ENCODE assay signal across 8 cellular contexts in the genomic region with DNA sequence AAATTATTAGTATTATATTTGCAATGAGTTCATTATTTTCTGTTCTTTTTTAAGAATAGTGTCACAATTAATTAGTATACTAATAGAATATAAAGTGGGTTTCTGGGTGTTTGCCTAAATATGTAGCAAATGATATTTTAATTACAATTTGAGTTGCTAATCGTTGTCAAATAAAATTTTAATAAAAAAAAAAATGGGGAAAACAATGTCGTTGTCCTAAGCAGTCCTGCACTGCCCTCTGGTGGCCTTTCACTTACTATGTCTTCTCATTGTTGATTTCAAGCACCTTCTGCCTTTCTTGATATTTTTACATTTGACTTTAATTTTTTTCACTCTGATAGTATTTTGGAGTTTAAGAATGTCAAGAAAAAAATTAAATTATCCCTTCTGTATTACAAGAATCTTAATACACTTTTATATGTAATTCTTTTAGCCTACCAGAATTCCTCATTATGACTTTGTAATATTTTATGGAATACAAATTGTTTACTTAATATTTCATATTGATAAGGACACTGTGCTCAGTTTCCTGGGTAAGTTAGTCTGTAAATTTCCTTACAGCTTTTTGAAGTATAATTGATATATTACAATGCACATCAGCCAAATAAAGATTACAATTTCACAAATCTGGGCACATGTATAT.
DNase-seq lines count a peak whose midpoint lies in the region; ATAC-seq and TF ChIP-seq lines count a peak whose summit lies in the region.

No MANE protein-coding gene starts in this region.

- ATAC-seq in PC-3 (0 out of 2 replicates have a peak, but pooled peaks have one; percentile 33), HG02678 (IDR thresholded peaks at IDR 0.05; ENCODE audit: unreplicated experiment) (no peak), GM21515 (IDR thresholded peaks at IDR 0.05; ENCODE audit: unreplicated experiment) (no peak)

- no peaks in the 10 kb centered on the region for H4K20me1 ChIP-seq in PC-3 (ENCODE audit: low read length)
- H4K20me1 ChIP-seq in neural progenitor cell (ENCODE audit: low read depth): no peaks in the 10 kb centered on the region

- H3K9me2 ChIP-seq in PC-3 (replicated peaks; ENCODE audit: low read length): no peaks in the 10 kb centered on the region

- H3K36me3 Mint-ChIP-seq in neural progenitor cell: peaks cover 2% of the 10 kb centered on the region

- H3K27ac ChIP-seq in PC-3 (ENCODE audit: low read length) (no peak overlapping the region), neural progenitor cell (no peak overlapping the region)

- H3K4me1 ChIP-seq in PC-3 (ENCODE audit: insufficient read depth, low read length) (no peaks in the 10 kb centered on the region), neural progenitor cell (no peaks in the 10 kb centered on the region)

- CTCF ChIA-PET in PC-3 (lab: Charles Lee): no interaction called here

- peak; percentile 88 for TF ChIP-seq CTCF in PC-3 (conservative IDR thresholded peaks at IDR 0.05; ENCODE audit: low read depth, low read length)
- TF ChIP-seq CTCF in neural progenitor cell (IDR thresholded peaks at IDR 0.05): peak; percentile 71
- no peak for TF ChIP-seq CTCF in GM20000 (IDR thresholded peaks at IDR 0.05; ENCODE audit: extremely low read depth, missing control alignments)

- H3K79me2 ChIP-seq in PC-3 (ENCODE audit: low read length) (no peaks in the 10 kb centered on the region), neural progenitor cell (ENCODE audit: low read depth) (no peaks in the 10 kb centered on the region)

- H3K4me3 Mint-ChIP-seq in neural progenitor cell: no peak overlapping the region

- peaks cover 12% of the 10 kb centered on the region for H3K9me3 ChIP-seq in PC-3 (ENCODE audit: low read length)
- peaks cover 5% of the 10 kb centered on the region for H3K9me3 ChIP-seq in neural progenitor cell (ENCODE audit: low read depth)

- H3F3A ChIP-seq in PC-3 (ENCODE audit: low read length, unreplicated experiment) (no peaks in the 10 kb centered on the region), neural progenitor cell (ENCODE audit: low read depth) (no peaks in the 10 kb centered on the region)

- DNase-seq in CMK (ENCODE audit: low read depth): peak; percentile 34
- peak; percentile 26 for DNase-seq in H4 (ENCODE audit: low spot score)
- peak; percentile 78 for DNase-seq in PC-3
- DNase-seq in dermis microvascular lymphatic vessel endothelial cell (ENCODE audit: low read depth in 2 of 2): peak; percentile 18 to 50
- DNase-seq in neural progenitor cell (ENCODE audit: low spot score): peak; percentile 62
- no peak for DNase-seq in GM20000 (ENCODE audit: low spot score)

- POLR2A ChIA-PET in PC-3 (lab: Charles Lee; ENCODE audit: unreplicated experiment): no interaction called here

- no peak overlapping the region for H3K4me3 ChIP-seq in PC-3 (ENCODE audit: low read length)
- no peak overlapping the region for H3K4me3 ChIP-seq in neural progenitor cell

- intact Hi-C loops in PC-3 (cut with micrococcal nuclease): loop anchor here (1.0 kb wide), 1 partner anchor 36 kb away; no protein-coding TSS in a partner anchor

- H3K9me3 Mint-ChIP-seq in neural progenitor cell: peaks cover 44% of the 10 kb centered on the region

- H3K4me1 Mint-ChIP-seq in neural progenitor cell: no peaks in the 10 kb centered on the region

- H3K27me3 ChIP-seq in PC-3 (ENCODE audit: low read length) (no peaks in the 10 kb centered on the region), neural progenitor cell (no peaks in the 10 kb centered on the region)

- H3K27me3 Mint-ChIP-seq in neural progenitor cell (ENCODE audit: insufficient read depth, low read depth): peaks cover 8% of the 10 kb centered on the region

- BruUV-seq in PC-3 (replicated peaks; lab: Mats Ljungman, UMichigan): no TSS peak

- H3K36me3 ChIP-seq in PC-3 (ENCODE audit: low read depth, low read length) (peaks cover 2% of the 10 kb centered on the region; the same call in 1 of the 2 replicates), neural progenitor cell (no peaks in the 10 kb centered on the region)

- H3K9ac ChIP-seq in PC-3 (ENCODE audit: low read length) (no peak overlapping the region), neural progenitor cell (no peak overlapping the region)

- no peak overlapping the region for H3K27ac Mint-ChIP-seq in neural progenitor cell

- no peak overlapping the region for H2AFZ ChIP-seq in PC-3 (ENCODE audit: low read length)
- no peak overlapping the region for H2AFZ ChIP-seq in neural progenitor cell (replicated peaks)

- H3K4me2 ChIP-seq in PC-3 (ENCODE audit: low read length) (no peak overlapping the region), neural progenitor cell (no peak overlapping the region)
